Comparison of ENCODE assay signal across 21 cellular contexts in genomic region chr5:68368280-68368679, GRCh38.
DNase-seq lines count a peak whose midpoint lies in the region; ATAC-seq, FAIRE-seq and TF ChIP-seq lines count a peak whose summit lies in the region.
"Had no signal": no experiment of that assay in that cellular context is flagged by ENCODE, and none has a peak within 500 bp of the region (broad histone marks: within the 10 kb centered on the region; RNA-seq: fewer than 3 reads in every experiment).

No MANE protein-coding gene starts in this region.

- ATAC-seq in HepG2 (no peak), right lobe of liver (no peak), foreskin keratinocyte (peak; percentile 33)
- ATAC-seq: gastroesophageal sphincter, GM23338 had no signal

- FAIRE-seq in HepG2 (lab: Jason Lieb, UNC): no peak
- FAIRE-seq in urothelium cell line (lab: Jason Lieb, UNC): peak; percentile 71

- H3K27ac Mint-ChIP-seq in activated T-helper 1 cell treated with anti-CD3 and anti-CD28 coated beads, Interleukin-12 subunit alpha, Interleukin-12 subunit beta, Interleukin-2, Interleukin-4 antibody, amounts not matched to agents 30 ng/mL and 10 ng/mL and 1 ng/mL, durations not matched to agents 14 hours and 24 hours and 36 hours: peak overlapping the region; percentile 81
- H3K27ac Mint-ChIP-seq: GM23338 had no signal

- H3K4me3 ChIP-seq in HepG2 (replicated peaks in 1 of 3; ENCODE audit: insufficient read depth in 1 of 3, low read depth in 2 of 3, low read length in 3 of 3) (no peak overlapping the region), right lobe of liver (no peak overlapping the region), tibial nerve (no peak overlapping the region)
- H3K4me3 ChIP-seq: gastroesophageal sphincter, GM23338, left ventricle myocardium inferior, suprapubic skin had no signal

- TF ChIP-seq EP300 in HepG2 (IDR thresholded peaks at IDR 0.05; ENCODE audit: low read depth in 2 of 2, low read length in 2 of 2): no peak
- no peak for TF ChIP-seq EP300 in HepG2 (CRISPR knock-in tag; IDR thresholded peaks at IDR 0.05; ENCODE audit: borderline replicate concordance)
- no peak for TF ChIP-seq EP300 in tibial nerve (IDR thresholded peaks at IDR 0.05)

- no TSS peak for BruUV-seq in HepG2 (replicated peaks; lab: Mats Ljungman, UMichigan)

- WGBS in HepG2 (ENCODE audit: low lambda C conversion rate): 9% methylated on average over 5 of the region's 5 CpGs
- 90% methylated on average over 5 of the region's 5 CpGs for WGBS in right lobe of liver (ENCODE audit: insufficient coverage, low coverage, low lambda C conversion rate, missing lambda C conversion rate)
- 85 to 87% methylated on average over 5 of the region's 5 CpGs for WGBS in tibial nerve, 2 donors

- no peak for TF ChIP-seq RAD21 in HepG2 (CRISPR knock-in tag; IDR thresholded peaks at IDR 0.05)

- no peaks in the 10 kb centered on the region for H3K36me3 ChIP-seq in HepG2 (replicated peaks in 1 of 2; ENCODE audit: control insufficient read depth in 1 of 2, insufficient read depth in 2 of 2, low read length in 2 of 2)
- no peaks in the 10 kb centered on the region for H3K36me3 ChIP-seq in right lobe of liver
- H3K36me3 ChIP-seq in tibial nerve: no peaks in the 10 kb centered on the region
- H3K36me3 ChIP-seq: gastroesophageal sphincter, left ventricle myocardium inferior, neutrophil, suprapubic skin had no signal

- H3K4me1 ChIP-seq in HepG2 (ENCODE audit: insufficient read depth, low read length) (no peaks in the 10 kb centered on the region), right lobe of liver (no peaks in the 10 kb centered on the region), foreskin keratinocyte (peaks cover 11% of the 10 kb centered on the region), tibial nerve (no peaks in the 10 kb centered on the region)
- H3K4me1 ChIP-seq: gastroesophageal sphincter, left ventricle myocardium inferior, suprapubic skin had no signal

- H3K79me2 ChIP-seq in HepG2 (ENCODE audit: insufficient read depth, low read length): no peaks in the 10 kb centered on the region

- POLR2A ChIA-PET in HepG2 (lab: Yijun Ruan, JAX): no interaction called here

- no peak overlapping the region for H2AFZ ChIP-seq in HepG2 (ENCODE audit: low read length)
- H2AFZ ChIP-seq: GM23338 had no signal

- no peak overlapping the region for H3K4me2 ChIP-seq in HepG2 (ENCODE audit: low read depth, low read length)
- H3K4me2 ChIP-seq: GM23338 had no signal

- TF ChIP-seq CTCF in HepG2 (CRISPR knock-in tag; IDR thresholded peaks at IDR 0.05) (no peak), right lobe of liver (IDR thresholded peaks at IDR 0.05) (no peak), foreskin keratinocyte (conservative IDR thresholded peaks at IDR 0.05) (no peak), tibial nerve (IDR thresholded peaks at IDR 0.05) (no peak)

- no peaks in the 10 kb centered on the region for H4K20me1 ChIP-seq in HepG2 (ENCODE audit: insufficient read depth, low read length)

- peaks cover 61% of the 10 kb centered on the region for H3K4me1 Mint-ChIP-seq in activated T-helper 1 cell treated with anti-CD3 and anti-CD28 coated beads, Interleukin-12 subunit alpha, Interleukin-12 subunit beta, Interleukin-2, Interleukin-4 antibody, amounts not matched to agents 30 ng/mL and 10 ng/mL and 1 ng/mL, durations not matched to agents 14 hours and 24 hours and 36 hours (ENCODE audit: low read depth)
- H3K4me1 Mint-ChIP-seq: GM23338 had no signal

- no peak overlapping the region for H3K4me3 Mint-ChIP-seq in activated T-helper 1 cell treated with anti-CD3 and anti-CD28 coated beads, Interleukin-12 subunit alpha, Interleukin-12 subunit beta, Interleukin-2, Interleukin-4 antibody, amounts not matched to agents 30 ng/mL and 10 ng/mL and 1 ng/mL, durations not matched to agents 14 hours and 24 hours and 36 hours
- H3K4me3 Mint-ChIP-seq: activated T-cell treated with anti-CD3 and anti-CD28 coated beads, Interleukin-2, amount 50 U/mL, for 4 hours; CD14-positive monocyte; GM23338 had no signal

- H3K9ac ChIP-seq in HepG2 (ENCODE audit: insufficient read depth, low read depth, low read length): no peak overlapping the region

- peaks cover 8% of the 10 kb centered on the region for H3K36me3 Mint-ChIP-seq in activated T-helper 1 cell treated with anti-CD3 and anti-CD28 coated beads, Interleukin-12 subunit alpha, Interleukin-12 subunit beta, Interleukin-2, Interleukin-4 antibody, amounts not matched to agents 30 ng/mL and 10 ng/mL and 1 ng/mL, durations not matched to agents 14 hours and 24 hours and 36 hours (ENCODE audit: low read depth)
- H3K36me3 Mint-ChIP-seq: CD14-positive monocyte had no signal

- no peak overlapping the region for H3K27ac ChIP-seq in HepG2 (ENCODE audit: extremely low read length, insufficient read depth, low read length)
- H3K27ac ChIP-seq in right lobe of liver: no peak overlapping the region
- H3K27ac ChIP-seq in foreskin keratinocyte: no peak overlapping the region
- no peak overlapping the region for H3K27ac ChIP-seq in tibial nerve
- H3K27ac ChIP-seq: epithelial cell of prostate, gastroesophageal sphincter, left ventricle myocardium inferior, neutrophil, suprapubic skin had no signal

- no peaks in the 10 kb centered on the region for H3K9me3 ChIP-seq in HepG2 (ENCODE audit: low read length)
- no peaks in the 10 kb centered on the region for H3K9me3 ChIP-seq in right lobe of liver
- peaks cover 0 to 3% (median 0%) of the 10 kb centered on the region in 4 donors for H3K9me3 ChIP-seq in tibial nerve
- H3K9me3 ChIP-seq: neutrophil had no signal

- CTCF ChIA-PET in HepG2 (lab: Yijun Ruan, JAX; ENCODE audit: low intra/inter-chr PET ratio, low total read pairs): no interaction called here

- H3K27me3 Mint-ChIP-seq in activated T-helper 1 cell treated with anti-CD3 and anti-CD28 coated beads, Interleukin-12 subunit alpha, Interleukin-12 subunit beta, Interleukin-2, Interleukin-4 antibody, amounts not matched to agents 30 ng/mL and 10 ng/mL and 1 ng/mL, durations not matched to agents 14 hours and 24 hours and 36 hours (ENCODE audit: insufficient read depth): peaks cover 7% of the 10 kb centered on the region

- in situ Hi-C loops in HepG2 (cut with HindIII; ENCODE audit: extremely low pct_ligation_motif_present, low pct_unique_long_range_greater_than_20kb): no loop called here

- intact Hi-C loops in HepG2 (cut with micrococcal nuclease; ENCODE audit: unreplicated experiment) (no loop called here), right lobe of liver (cut with DNase I) (no loop called here)
- intact Hi-C loops in activated T-helper 1 cell treated with anti-CD3 and anti-CD28 coated beads, Interleukin-12 subunit alpha, Interleukin-12 subunit beta, Interleukin-2, Interleukin-4 antibody, amounts not matched to agents 30 ng/mL and 10 ng/mL and 1 ng/mL, durations not matched to agents 14 hours and 24 hours and 36 hours (cut with micrococcal nuclease): loop anchor here (2.0 to 5.0 kb wide), 5 partner anchors 15 to 97 kb away; no protein-coding TSS in a partner anchor

- peaks cover 4% of the 10 kb centered on the region for H3K9me3 Mint-ChIP-seq in activated T-helper 1 cell treated with anti-CD3 and anti-CD28 coated beads, Interleukin-12 subunit alpha, Interleukin-12 subunit beta, Interleukin-2, Interleukin-4 antibody, amounts not matched to agents 30 ng/mL and 10 ng/mL and 1 ng/mL, durations not matched to agents 14 hours and 24 hours and 36 hours
- H3K9me3 Mint-ChIP-seq: GM23338 had no signal

- DNase-seq in HepG2 (ENCODE audit: low spot score) (peak; percentile 1), right lobe of liver (no peak), foreskin keratinocyte (peak in 1 of 2 donors; percentile 33), urothelium cell line (ENCODE audit: low spot score) (peak; percentile 38), DMS79 treated with DMSO at 0.1 percent for 48 hours (lab: John Stamatoyannopoulos, UW) (no peak), NCI-H146 (lab: John Stamatoyannopoulos, UW) (no peak), tibial nerve (ENCODE audit: low spot score in 2 of 2) (no peak)
- no peak for DNase-seq in activated T-helper 1 cell treated with anti-CD3 and anti-CD28 coated beads, Interleukin-12 subunit alpha, Interleukin-12 subunit beta, Interleukin-2, Interleukin-4 antibody, amounts not matched to agents 30 ng/mL and 10 ng/mL and 1 ng/mL, durations not matched to agents 14 hours and 24 hours and 36 hours (ENCODE audit: low spot score)
- DNase-seq: activated T-cell treated with anti-CD3 and anti-CD28 coated beads, Interleukin-2, amount 50 U/mL, for 4 hours; dermis blood vessel endothelial cell; DMS 273 treated with DMSO at 0.1 percent for 48 hours; left ventricle myocardium inferior; NCI-H1436; stimulated activated CD4-positive, alpha-beta T cell treated with anti-CD3 and anti-CD28 coated beads, Interleukin-12 subunit alpha, Interleukin-12 subunit beta, amount 100 ng/mL, for 4 hours; stimulated activated CD8-positive, alpha-beta memory T cell treated with anti-CD3 and anti-CD28 coated beads, Interleukin-4, amount 100 ng/mL, for 48 hours had no signal

- TF ChIP-seq POLR2A in HepG2 (IDR thresholded peaks at IDR 0.05; ENCODE audit: insufficient read depth in 1 of 2, low read depth in 2 of 2, low read length in 2 of 2) (no peak), right lobe of liver (IDR thresholded peaks at IDR 0.05) (no peak), tibial nerve (IDR thresholded peaks at IDR 0.05) (no peak)

- H3K27me3 ChIP-seq in HepG2 (ENCODE audit: control insufficient read depth in 1 of 2, insufficient read depth in 2 of 2, low read length in 2 of 2): peaks cover 0 to 18% of the 10 kb centered on the region in 2 experiments; a peak in 1 of 5 replicates
- no peaks in the 10 kb centered on the region for H3K27me3 ChIP-seq in right lobe of liver
- H3K27me3 ChIP-seq in foreskin keratinocyte: no peaks in the 10 kb centered on the region
- H3K27me3 ChIP-seq in tibial nerve: no peaks in the 10 kb centered on the region
- H3K27me3 ChIP-seq: gastroesophageal sphincter, neutrophil, suprapubic skin had no signal

TF ChIP-seq in HepG2, 621 proteins besides CTCF, POLR2A, EP300 and RAD21 (continues in another document):
- TF ChIP-seq KAT7 (CRISPR knock-in tag; IDR thresholded peaks at IDR 0.05; ENCODE audit: borderline replicate concordance) (no peak), ZBTB3 (CRISPR knock-in tag; IDR thresholded peaks at IDR 0.05; ENCODE audit: borderline replicate concordance, low read depth) (no peak), ADNP (CRISPR knock-in tag; IDR thresholded peaks at IDR 0.05) (no peak), NAIF1 (CRISPR knock-in tag; IDR thresholded peaks at IDR 0.05; ENCODE audit: borderline replicate concordance) (no peak), ETV5 (CRISPR knock-in tag; IDR thresholded peaks at IDR 0.05; ENCODE audit: borderline replicate concordance) (no peak), ZBTB43 (CRISPR knock-in tag; conservative IDR thresholded peaks at IDR 0.05) (no peak)

Comparison
In these comparisons a context has a peak if more than half of its experiments do, and no peak if none do; other contexts are left out.
1. DNase-seq: peak in HepG2 (single experiment) and urothelium cell line (single experiment); none in right lobe of liver (0 of 3), activated T-helper 1 cell treated with anti-CD3 and anti-CD28 coated beads, Interleukin-12 subunit alpha, Interleukin-12 subunit beta, Interleukin-2, Interleukin-4 antibody, amounts not matched to agents 30 ng/mL and 10 ng/mL and 1 ng/mL, durations not matched to agents 14 hours and 24 hours and 36 hours (single experiment), DMS79 treated with DMSO at 0.1 percent for 48 hours (single experiment), NCI-H146 (single experiment) and tibial nerve (0 of 2).